Comparison of ENCODE assay signal across 1 cellular context in the genomic region with DNA sequence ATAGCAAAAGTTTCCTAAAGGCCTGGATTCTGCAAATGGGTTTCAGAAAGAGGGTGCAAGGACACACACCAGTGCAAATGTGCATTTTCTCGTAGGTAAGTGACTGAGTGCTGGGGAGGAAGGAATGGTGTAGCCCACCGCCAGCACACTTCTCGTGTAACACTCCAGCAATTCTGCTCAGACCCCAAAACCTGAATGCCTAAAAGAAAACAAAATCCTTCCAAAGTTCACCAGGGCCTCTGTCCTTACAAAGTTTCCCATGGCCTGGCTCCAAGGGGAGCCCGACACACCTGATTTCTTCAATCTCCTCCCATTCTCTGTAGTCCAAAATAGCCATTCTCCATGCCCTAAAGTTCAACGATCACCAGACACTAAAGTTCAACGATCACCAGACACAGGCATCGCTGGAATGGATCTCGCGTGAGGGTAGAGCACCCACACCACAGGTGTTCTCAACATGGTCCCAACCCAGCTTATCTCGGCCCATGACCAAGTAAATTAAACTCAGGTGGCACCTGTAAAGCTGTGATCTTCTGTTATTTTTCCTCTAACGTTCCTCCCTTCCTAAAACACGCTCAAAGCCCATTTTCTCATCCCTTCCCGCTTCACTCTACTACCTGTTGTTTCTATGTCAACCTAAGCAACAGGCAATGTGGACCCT.
TF ChIP-seq lines count a peak whose summit lies in the region.

No MANE protein-coding gene starts in this region.

TF ChIP-seq in HepG2, 621 proteins besides CTCF, POLR2A, EP300 and RAD21:
- 0 out of 2 replicates have a peak, but pooled peaks have one; percentile 37 for TF ChIP-seq ZBTB38 (CRISPR knock-in tag; IDR thresholded peaks at IDR 0.05)
- TF ChIP-seq ZBTB1 (CRISPR knock-in tag; IDR thresholded peaks at IDR 0.05; ENCODE audit: borderline replicate concordance) = no peak
- TF ChIP-seq HNF4A (CRISPR knock-in tag; IDR thresholded peaks at IDR 0.05) = peak; percentile 43
